ENCODE assay signal across 8 cellular contexts in genomic region chr7:33043875-33044718, GRCh38. TPM values are rescaled to one million over a fixed set of nuclear protein-coding genes. Genes with fewer than 3 reads are reported as not detected.
DNase-seq lines count a peak whose midpoint lies in the region; TF ChIP-seq lines count a peak whose summit lies in the region.

No MANE protein-coding gene starts in this region.

- no peaks in the 10 kb centered on the region for H3K9me3 Mint-ChIP-seq in neural progenitor cell

- peak overlapping the region; percentile 9 for H3K27ac ChIP-seq in fibroblast of lung (ENCODE audit: insufficient read depth, low read length)
- peak overlapping the region; percentile 2 for H3K27ac ChIP-seq in neural progenitor cell

- no peak overlapping the region for H3K4me3 ChIP-seq in fibroblast of lung (replicated peaks in 1 of 4; ENCODE audit: control extremely low read depth in 1 of 4, insufficient read depth in 1 of 4, low read depth in 3 of 4, low read length in 4 of 4)
- no peak overlapping the region for H3K4me3 ChIP-seq in neural progenitor cell
- no peak overlapping the region for H3K4me3 ChIP-seq in MG63

- H3F3A ChIP-seq in neural progenitor cell (ENCODE audit: low read depth), result no peaks in the 10 kb centered on the region

- H3K36me3 ChIP-seq in fibroblast of lung (ENCODE audit: control insufficient read depth, insufficient read depth, low read length) (no peaks in the 10 kb centered on the region), neural progenitor cell (no peaks in the 10 kb centered on the region), MG63 (no peaks in the 10 kb centered on the region)

- H3K4me1 ChIP-seq in fibroblast of lung (ENCODE audit: control insufficient read depth, extremely low read depth, insufficient read depth, low read length) (no peaks in the 10 kb centered on the region), neural progenitor cell (no peaks in the 10 kb centered on the region)

- in situ Hi-C loops in Caki2 (cut with HindIII; ENCODE audit: low pct_unique_long_range_greater_than_20kb, low sequenced_read_pairs), result no loop called here

- H4K20me1 ChIP-seq in fibroblast of lung (ENCODE audit: control insufficient read depth, extremely low read depth, insufficient read depth, low read length) (no peaks in the 10 kb centered on the region), neural progenitor cell (ENCODE audit: low read depth) (peaks cover 50% of the 10 kb centered on the region)

- no peaks in the 10 kb centered on the region for H3K9me3 ChIP-seq in fibroblast of lung (ENCODE audit: control insufficient read depth, insufficient read depth, low read depth, low read length)
- H3K9me3 ChIP-seq in neural progenitor cell (ENCODE audit: low read depth), result no peaks in the 10 kb centered on the region
- no peaks in the 10 kb centered on the region for H3K9me3 ChIP-seq in MG63

- no peak overlapping the region for H3K4me3 Mint-ChIP-seq in neural progenitor cell

- no peak overlapping the region for H3K9ac ChIP-seq in fibroblast of lung (ENCODE audit: insufficient read depth, low read length)
- H3K9ac ChIP-seq in neural progenitor cell, result no peak overlapping the region

- peaks cover 49% of the 10 kb centered on the region for H3K79me2 ChIP-seq in fibroblast of lung (ENCODE audit: control insufficient read depth, insufficient read depth, low read length)
- peaks cover 99% of the 10 kb centered on the region for H3K79me2 ChIP-seq in neural progenitor cell (ENCODE audit: low read depth)

- TF ChIP-seq CTCF in fibroblast of lung (conservative IDR thresholded peaks at IDR 0.05 in 1 of 2, IDR thresholded peaks at IDR 0.05 in 1 of 2; ENCODE audit: low read depth in 1 of 2, low read length in 2 of 2), result no peak
- no peak for TF ChIP-seq CTCF in neural progenitor cell (IDR thresholded peaks at IDR 0.05)

- peak; percentile 45 for DNase-seq in Caki2 (ENCODE audit: low read depth)
- DNase-seq in NCI-H460 (ENCODE audit: extremely low read depth, low read depth), result peak; percentile 27
- DNase-seq in fibroblast of lung (ENCODE audit: low read depth in 2 of 2), result no peak
- DNase-seq in neural progenitor cell (ENCODE audit: low spot score), result no peak
- DNase-seq in COLO829 (ENCODE audit: low spot score), result no peak
- no peak for DNase-seq in AG20443 (ENCODE audit: low spot score)
- DNase-seq in HUDEP-2 (lab: John Stamatoyannopoulos, UW; ENCODE audit: unreplicated experiment in 76 of 76), result no peak
- no peak for DNase-seq in MG63

- H3K27me3 ChIP-seq in fibroblast of lung (ENCODE audit: control insufficient read depth, insufficient read depth, low read length), result no peaks in the 10 kb centered on the region
- no peaks in the 10 kb centered on the region for H3K27me3 ChIP-seq in neural progenitor cell
- no peaks in the 10 kb centered on the region for H3K27me3 ChIP-seq in MG63

- peaks cover 7% of the 10 kb centered on the region for H3K4me1 Mint-ChIP-seq in neural progenitor cell

- no peak overlapping the region for H3K27ac Mint-ChIP-seq in neural progenitor cell

- H3K27me3 Mint-ChIP-seq in neural progenitor cell (ENCODE audit: insufficient read depth, low read depth), result peaks cover 3% of the 10 kb centered on the region

- peaks cover 7% of the 10 kb centered on the region for H3K36me3 Mint-ChIP-seq in neural progenitor cell

- H3K4me2 ChIP-seq in fibroblast of lung (ENCODE audit: extremely low read depth, insufficient read depth, low read length) (no peak overlapping the region), neural progenitor cell (no peak overlapping the region)

- no peak overlapping the region for H2AFZ ChIP-seq in fibroblast of lung (ENCODE audit: low read length)
- H2AFZ ChIP-seq in neural progenitor cell (replicated peaks), result no peak overlapping the region

RNA-seq across cellular contexts. Expression of gene NT5C3A, which starts 18.5 kb away (rescaled TPM):
- 36.6 and 128 TPM in 2 replicates for total RNA-seq in Caki2 (2014; rRNA removed; shearing (Covaris generic); ENCODE audit: low replicate concordance)
- total RNA-seq in NCI-H460 (2014; rRNA removed; shearing (Covaris generic)), result 67.1 and 76.5 TPM in 2 replicates
- 54.4 and 63.0 TPM in 2 replicates for polyA plus RNA-seq in NCI-H460 (2014; cell fraction: nucleus; rRNA removed)
- 19.3 and 25.3 TPM in 2 replicates for total RNA-seq in fibroblast of lung
- polyA plus RNA-seq in fibroblast of lung, result 17.2 and 18.4 TPM in 2 replicates
- 15.3 and 15.5 TPM in 2 replicates for polyA plus RNA-seq in fibroblast of lung (2012)
- polyA minus RNA-seq in fibroblast of lung (ENCODE audit: low replicate concordance), result 0.22 and 0.90 TPM in 2 replicates
- 34.6 and 72.1 TPM in 2 replicates for total RNA-seq in neural progenitor cell (ENCODE audit: low replicate concordance)
- 27.8 and 34.2 TPM in 2 replicates for total RNA-seq in MG63 (2014; rRNA removed; shearing (Covaris generic); ENCODE audit: low replicate concordance)

Comparison
In these comparisons a context has a peak if more than half of its experiments do, and no peak if none do; other contexts are left out.
1. DNase-seq: peak in Caki2 (single experiment) and NCI-H460 (single experiment); none in fibroblast of lung (0 of 2), neural progenitor cell (single experiment), COLO829 (single experiment), AG20443 (single experiment), HUDEP-2 (0 of 76) and MG63 (single experiment).